In the genomic region with DNA sequence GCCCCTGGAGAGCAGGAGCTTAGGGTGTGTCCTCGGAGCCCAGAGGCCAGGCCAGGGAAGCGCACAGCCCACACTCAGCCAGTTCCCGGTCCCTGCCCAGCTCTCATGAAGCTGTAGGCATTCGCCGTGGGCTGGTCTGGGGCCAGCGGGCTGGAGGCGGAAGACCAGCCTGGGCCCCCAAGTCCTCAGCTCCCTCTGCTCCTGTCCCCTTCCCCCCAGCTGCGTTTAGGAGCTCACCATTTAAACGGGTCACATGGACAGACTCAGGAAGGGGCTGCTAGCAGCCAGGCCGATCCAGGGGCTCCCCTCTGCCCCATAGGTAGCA, we compare ENCODE assay signal across 14 cellular contexts. TPM values are rescaled to one million over a fixed set of nuclear protein-coding genes. Genes with fewer than 3 reads are reported as not detected.
DNase-seq lines count a peak whose midpoint lies in the region; ATAC-seq and TF ChIP-seq lines count a peak whose summit lies in the region.
"Had no signal": no experiment of that assay in that cellular context is flagged by ENCODE, and none has a peak within 500 bp of the region (broad histone marks: within the 10 kb centered on the region; RNA-seq: fewer than 3 reads in every experiment).

No MANE protein-coding gene starts in this region.

- H3K9me3 ChIP-seq in HUES64 (ENCODE audit: insufficient read depth, low read depth, low read length) (no peaks in the 10 kb centered on the region), testis (no peaks in the 10 kb centered on the region)

- no peak overlapping the region for H3K27ac Mint-ChIP-seq in T-cell
- H3K27ac Mint-ChIP-seq: activated CD4-positive, alpha-beta memory T cell treated with anti-CD3 and anti-CD28 coated beads for 36 hours; CD14-positive monocyte; dendritic cell treated with granulocyte-macrophage colony-stimulating factor and Interleukin-4, amounts not matched to agents 40 ng/mL and 50 ng/mL, for 4 days; stimulated activated naive CD8-positive, alpha-beta T cell treated with anti-CD3 and anti-CD28 coated beads, Interleukin-15, Interleukin-2, amounts not matched to agents 100 ng/mL and 50 ng/mL, for 24 hours had no signal

- no peak overlapping the region for H3K4me3 Mint-ChIP-seq in T-cell
- H3K4me3 Mint-ChIP-seq: activated CD4-positive, alpha-beta memory T cell treated with anti-CD3 and anti-CD28 coated beads for 36 hours; CD14-positive monocyte; dendritic cell treated with granulocyte-macrophage colony-stimulating factor and Interleukin-4, amounts not matched to agents 40 ng/mL and 50 ng/mL, for 4 days; stimulated activated naive CD8-positive, alpha-beta T cell treated with anti-CD3 and anti-CD28 coated beads, Interleukin-15, Interleukin-2, amounts not matched to agents 100 ng/mL and 50 ng/mL, for 24 hours had no signal

- CTCF ChIA-PET in T-cell (lab: Charles Lee), result no interaction called here

- no peak overlapping the region for H3K4me3 ChIP-seq in HUES64 (ENCODE audit: low read length)
- H3K4me3 ChIP-seq in testis, result no peak overlapping the region

- TF ChIP-seq POLR2A in testis (IDR thresholded peaks at IDR 0.05), result no peak

- peak in 1 of 3 experiments; percentile 7 for TF ChIP-seq CTCF in testis (IDR thresholded peaks at IDR 0.05)

- intact Hi-C loops in testis (cut with DNase I; ENCODE audit: low total_unique reads), result no loop called here

- H3K27me3 ChIP-seq in HUES64 (ENCODE audit: insufficient read depth, low read length), result no peaks in the 10 kb centered on the region
- no peaks in the 10 kb centered on the region for H3K27me3 ChIP-seq in layer of hippocampus (ENCODE audit: control insufficient read depth, insufficient read depth, low read length)
- H3K27me3 ChIP-seq in testis, result no peaks in the 10 kb centered on the region

- H3K4me1 Mint-ChIP-seq in T-cell, result peaks cover 0 to 2% (median 0%) of the 10 kb centered on the region in 3 donors

- H3K36me3 Mint-ChIP-seq in T-cell, result no peaks in the 10 kb centered on the region
- H3K36me3 Mint-ChIP-seq: activated CD4-positive, alpha-beta memory T cell treated with anti-CD3 and anti-CD28 coated beads for 36 hours; CD14-positive monocyte had no signal

- DNase-seq in testis, result no peak
- DNase-seq in T-cell, result no peak
- DNase-seq in NCI-H446 treated with DMSO at 0.1 percent for 48 hours (lab: John Stamatoyannopoulos, UW), result no peak
- DNase-seq: activated CD4-positive, alpha-beta memory T cell treated with anti-CD3 and anti-CD28 coated beads for 36 hours; amniotic stem cell; NCI-H774; T-helper 9 cell had no signal

- H3K9ac ChIP-seq in HUES64 (ENCODE audit: low read depth, low read length), result peak overlapping the region; percentile 24; the same call in 1 of the 2 replicates

- WGBS in HUES64, result 83% methylated on average over 10 of the region's 10 CpGs
- WGBS in testis, 2 donors, result 58 to 70% methylated on average over 8 of the region's 10 CpGs

- POLR2A ChIA-PET in T-cell (lab: Charles Lee), result interaction anchor here in 1 of 2 donors (0.5 kb wide), 1 partner anchor 537 kb away, joined by 3 read pairs; no protein-coding TSS in a partner anchor

- H3K27me3 Mint-ChIP-seq in T-cell, result no peaks in the 10 kb centered on the region
- H3K27me3 Mint-ChIP-seq: activated CD4-positive, alpha-beta memory T cell treated with anti-CD3 and anti-CD28 coated beads for 36 hours; stimulated activated naive CD8-positive, alpha-beta T cell treated with anti-CD3 and anti-CD28 coated beads, Interleukin-15, Interleukin-2, amounts not matched to agents 100 ng/mL and 50 ng/mL, for 24 hours had no signal

- peaks cover 16% of the 10 kb centered on the region; the same call in 1 of the 2 replicates for H3K4me1 ChIP-seq in HUES64 (ENCODE audit: insufficient read depth, low read length)
- peaks cover 41% of the 10 kb centered on the region for H3K4me1 ChIP-seq in testis

- peak overlapping the region; percentile 63; the same call in 1 of the 2 replicates for H3K27ac ChIP-seq in HUES64 (ENCODE audit: low read depth, low read length)
- H3K27ac ChIP-seq in angular gyrus (ENCODE audit: low read depth, low read length), result peak overlapping the region; percentile 84
- peak overlapping the region; percentile 86 for H3K27ac ChIP-seq in layer of hippocampus (ENCODE audit: low read depth, low read length)
- H3K27ac ChIP-seq in testis, result peak overlapping the region; percentile 25 to 29

- ATAC-seq in T-cell (replicated peaks in 1 of 4), result no peak
- ATAC-seq in HG02588 (IDR thresholded peaks at IDR 0.05; ENCODE audit: unreplicated experiment), result no peak

- H3K36me3 ChIP-seq in HUES64 (ENCODE audit: insufficient read depth, low read length) (no peaks in the 10 kb centered on the region), testis (ENCODE audit: low read depth, missing control alignments) (no peaks in the 10 kb centered on the region)

- no peaks in the 10 kb centered on the region for H3K9me3 Mint-ChIP-seq in T-cell
- H3K9me3 Mint-ChIP-seq: activated CD4-positive, alpha-beta memory T cell treated with anti-CD3 and anti-CD28 coated beads for 36 hours; CD14-positive monocyte; dendritic cell treated with granulocyte-macrophage colony-stimulating factor and Interleukin-4, amounts not matched to agents 40 ng/mL and 50 ng/mL, for 4 days; stimulated activated naive CD8-positive, alpha-beta T cell treated with anti-CD3 and anti-CD28 coated beads, Interleukin-15, Interleukin-2, amounts not matched to agents 100 ng/mL and 50 ng/mL, for 24 hours had no signal

RNA-seq across cellular contexts. Expression of a gene that starts 17.4 kb away (rescaled TPM):
- polyA plus RNA-seq in HUES64 (2013, experiment 1 of 2), result 18.7 TPM
- polyA plus RNA-seq in HUES64 (2013, experiment 2 of 2), result 12.0 TPM
- total RNA-seq in testis (10 to 100 TPM; 48.2 to 51.1 TPM), T-cell (10 to 100 TPM; 20.4 to 46.8 (median 36.3) TPM)
- polyA plus RNA-seq in testis (ENCODE audit: insufficient read depth, low read depth, low replicate concordance), result 14.0 TPM

RNA-seq across cellular contexts. Expression of a gene that starts 18.8 kb away (rescaled TPM):
- polyA plus RNA-seq in HUES64 (2013, experiment 1 of 2), result 13.6 TPM
- 18.6 TPM for polyA plus RNA-seq in HUES64 (2013, experiment 2 of 2)
- total RNA-seq in testis (100 to 1,000 TPM in 1 of 2 donors, 10 to 100 TPM in 1; 84.4 to 101 TPM), T-cell (10 to 100 TPM in 2 of 5 donors, 1 to 10 TPM in 3; 8.6 to 11.5 (median 9.7) TPM)
- 33.5 TPM for polyA plus RNA-seq in testis (ENCODE audit: insufficient read depth, low read depth, low replicate concordance)

RNA-seq across cellular contexts. Expression of a gene that starts 27.4 kb away (rescaled TPM):
- polyA plus RNA-seq in HUES64 (2013, experiment 1 of 2), result 0.30 TPM
- 0.32 TPM for polyA plus RNA-seq in HUES64 (2013, experiment 2 of 2)
- total RNA-seq in testis (1 to 10 TPM; 3.5 to 3.7 TPM), T-cell (1 to 10 TPM in 1 of 5 donors, under 1 TPM in 4; 0.43 to 1.4 (median 0.76) TPM)
- polyA plus RNA-seq in testis (ENCODE audit: insufficient read depth, low read depth, low replicate concordance), result 1.8 TPM

RNA-seq across cellular contexts. Expression of a gene that starts 42.2 kb away (rescaled TPM):
- not detected for polyA plus RNA-seq in HUES64 (2013, experiment 1 of 2)
- polyA plus RNA-seq in HUES64 (2013, experiment 2 of 2), result 0.06 TPM
- 10 to 100 TPM; 13.8 to 61.5 TPM for total RNA-seq in testis
- polyA plus RNA-seq in testis (ENCODE audit: insufficient read depth, low read depth, low replicate concordance), result 33.4 TPM
- under 1 TPM in 4 of 5 donors, not detected in 1; 0.07 to 0.20 (median 0.09) TPM for total RNA-seq in T-cell
- total RNA-seq: activated CD4-positive, alpha-beta memory T cell treated with anti-CD3 and anti-CD28 coated beads for 36 hours had no signal
- polyA plus RNA-seq: CD14-positive monocyte had no signal

RNA-seq across cellular contexts. Expression of a gene that starts 53.9 kb away (rescaled TPM):
- 12.8 TPM for polyA plus RNA-seq in HUES64 (2013, experiment 1 of 2)
- 8.4 TPM for polyA plus RNA-seq in HUES64 (2013, experiment 2 of 2)
- 10 to 100 TPM; 29.5 to 35.9 TPM for total RNA-seq in testis
- 21.2 TPM for polyA plus RNA-seq in testis (ENCODE audit: insufficient read depth, low read depth, low replicate concordance)
- total RNA-seq in T-cell, result 10 to 100 TPM; 10.5 to 15.7 (median 13.3) TPM

Comparison
In these comparisons a context has a peak if more than half of its experiments do, and no peak if none do; other contexts are left out.
1. H3K27ac ChIP-seq: peak in every context shown above with its lines; median percentile 86 in layer of hippocampus; 84 in angular gyrus; 63 in HUES64; 27 in testis.
2. RNA of a gene that starts 18.8 kb away (total RNA-seq): 84.4 to 101 TPM in testis; 8.6 to 11.5 TPM in T-cell; every median in the first group is over 4 times any median in the second.